1 cellular context compared by ENCODE assay signal in the genomic region with DNA sequence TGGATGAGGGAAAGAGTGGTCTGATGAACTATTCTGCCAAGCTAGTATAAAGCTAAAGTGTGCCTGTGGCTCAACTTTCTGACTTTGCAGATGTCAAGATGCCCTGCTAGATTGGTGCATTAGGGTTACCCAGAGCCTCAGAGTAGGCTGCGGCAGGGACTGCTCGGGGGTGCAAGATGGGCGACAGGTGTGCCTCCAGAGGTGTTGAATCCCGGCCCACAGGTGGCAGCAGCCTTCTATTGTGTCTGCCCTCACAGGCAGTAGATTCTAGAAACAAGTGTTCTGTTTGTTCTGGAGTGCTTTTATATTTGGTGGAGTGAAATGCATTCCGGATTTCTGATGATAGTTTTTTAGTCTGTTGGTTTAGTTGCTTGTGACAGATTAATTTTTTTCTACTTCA.
TF ChIP-seq lines count a peak whose summit lies in the region.

No MANE protein-coding gene starts in this region.

TF ChIP-seq in HCT116, 20 proteins besides CTCF, POLR2A, EP300 and RAD21 (continued from another document):
- TF ChIP-seq REST (IDR thresholded peaks at IDR 0.05; ENCODE audit: low read depth) (no peak), POLR2AphosphoS5 (IDR thresholded peaks at IDR 0.05; ENCODE audit: low read depth, low read length) (no peak), CBX3 (IDR thresholded peaks at IDR 0.05; ENCODE audit: low read depth) (no peak), SIN3A (IDR thresholded peaks at IDR 0.05; ENCODE audit: low read depth) (no peak), SRF (IDR thresholded peaks at IDR 0.05; ENCODE audit: low read depth) (no peak), CEBPB (IDR thresholded peaks at IDR 0.05; ENCODE audit: low read depth) (no peak), YY1 (IDR thresholded peaks at IDR 0.05; ENCODE audit: extremely low read depth, insufficient replicate concordance, low read depth, low read length) (no peak), EZH2 (IDR thresholded peaks at IDR 0.05) (no peak)
- TF ChIP-seq, protein P1, sequence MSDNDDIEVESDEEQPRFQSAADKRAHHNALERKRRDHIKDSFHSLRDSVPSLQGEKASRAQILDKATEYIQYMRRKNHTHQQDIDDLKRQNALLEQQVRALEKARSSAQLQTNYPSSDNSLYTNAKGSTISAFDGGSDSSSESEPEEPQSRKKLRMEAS (IDR thresholded peaks at IDR 0.05): no peak
- TF ChIP-seq, protein P2, sequence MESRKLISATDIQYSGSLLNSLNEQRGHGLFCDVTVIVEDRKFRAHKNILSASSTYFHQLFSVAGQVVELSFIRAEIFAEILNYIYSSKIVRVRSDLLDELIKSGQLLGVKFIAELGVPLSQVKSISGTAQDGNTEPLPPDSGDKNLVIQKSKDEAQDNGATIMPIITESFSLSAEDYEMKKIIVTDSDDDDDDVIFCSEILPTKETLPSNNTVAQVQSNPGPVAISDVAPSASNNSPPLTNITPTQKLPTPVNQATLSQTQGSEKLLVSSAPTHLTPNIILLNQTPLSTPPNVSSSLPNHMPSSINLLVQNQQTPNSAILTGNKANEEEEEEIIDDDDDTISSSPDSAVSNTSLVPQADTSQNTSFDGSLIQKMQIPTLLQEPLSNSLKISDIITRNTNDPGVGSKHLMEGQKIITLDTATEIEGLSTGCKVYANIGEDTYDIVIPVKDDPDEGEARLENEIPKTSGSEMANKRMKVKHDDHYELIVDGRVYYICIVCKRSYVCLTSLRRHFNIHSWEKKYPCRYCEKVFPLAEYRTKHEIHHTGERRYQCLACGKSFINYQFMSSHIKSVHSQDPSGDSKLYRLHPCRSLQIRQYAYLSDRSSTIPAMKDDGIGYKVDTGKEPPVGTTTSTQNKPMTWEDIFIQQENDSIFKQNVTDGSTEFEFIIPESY (IDR thresholded peaks at IDR 0.05; ENCODE audit: extremely low read depth, insufficient replicate concordance, low read length): no peak
